ENCODE assay signal across 8 cellular contexts in the genomic region with DNA sequence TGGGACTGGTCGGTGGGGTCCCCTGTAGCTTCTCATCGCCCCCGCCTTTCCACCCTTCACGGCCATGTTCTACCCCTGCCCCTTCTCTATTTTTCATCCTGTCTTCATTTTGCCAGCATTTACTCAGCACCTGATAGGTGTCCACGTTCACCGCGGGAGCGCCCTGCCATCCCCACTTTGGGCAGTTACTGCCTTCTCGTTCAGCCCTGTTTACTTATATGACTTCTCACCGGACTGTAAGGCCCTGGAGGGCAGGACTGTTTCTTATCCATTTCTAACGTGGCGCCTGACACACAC. TPM values are rescaled to one million over a fixed set of nuclear protein-coding genes. Genes with fewer than 3 reads are reported as not detected.
DNase-seq lines count a peak whose midpoint lies in the region; ATAC-seq and TF ChIP-seq lines count a peak whose summit lies in the region.

No MANE protein-coding gene starts in this region.

- H3K9me3 Mint-ChIP-seq in mesothelial cell of epicardium: no peaks in the 10 kb centered on the region

- H3K4me3 ChIP-seq in brain microvascular endothelial cell (ENCODE audit: low read depth, low read length): peak overlapping the region; percentile 90

- peaks cover 2% of the 10 kb centered on the region for H3K36me3 Mint-ChIP-seq in mesothelial cell of epicardium

- H3K27ac Mint-ChIP-seq in mesothelial cell of epicardium: peak overlapping the region; percentile 96

- peaks cover 23% of the 10 kb centered on the region for H3K36me3 ChIP-seq in brain microvascular endothelial cell (replicated peaks)

- peaks cover 31% of the 10 kb centered on the region for H3K4me1 Mint-ChIP-seq in mesothelial cell of epicardium

- H3K4me3 Mint-ChIP-seq in mesothelial cell of epicardium: peak overlapping the region; percentile 99

- no peak for TF ChIP-seq CTCF in 22Rv1 (IDR thresholded peaks at IDR 0.05)
- no peak for TF ChIP-seq CTCF in brain microvascular endothelial cell (IDR thresholded peaks at IDR 0.05; ENCODE audit: low read depth, low read length, missing control alignments)
- no peak for TF ChIP-seq CTCF in mesothelial cell of epicardium (IDR thresholded peaks at IDR 0.05; ENCODE audit: unreplicated experiment)

- DNase-seq in brain microvascular endothelial cell: no peak
- DNase-seq in mesothelial cell of epicardium (ENCODE audit: low spot score in 2 of 2, unreplicated experiment in 2 of 2): no peak
- no peak for DNase-seq in NCI-H128 (lab: John Stamatoyannopoulos, UW; ENCODE audit: unreplicated experiment)
- no peak for DNase-seq in NCI-H1930 (lab: John Stamatoyannopoulos, UW)

- peak; percentile 5 for ATAC-seq in HG03135 (IDR thresholded peaks at IDR 0.05; ENCODE audit: unreplicated experiment)
- no peak for ATAC-seq in HG03378 (IDR thresholded peaks at IDR 0.05; ENCODE audit: unreplicated experiment)
- ATAC-seq in HG02938 (IDR thresholded peaks at IDR 0.05; ENCODE audit: unreplicated experiment): no peak

- in situ Hi-C loops in brain microvascular endothelial cell (cut with HindIII; ENCODE audit: low pct_ligation_motif_present, low sequenced_read_pairs): no loop called here

- H3K27ac ChIP-seq in 22Rv1: peak overlapping the region; percentile 96
- peak overlapping the region; percentile 81 for H3K27ac ChIP-seq in brain microvascular endothelial cell

- H3K27me3 Mint-ChIP-seq in mesothelial cell of epicardium (ENCODE audit: low read depth): no peaks in the 10 kb centered on the region

- H3K27me3 ChIP-seq in brain microvascular endothelial cell (replicated peaks): no peaks in the 10 kb centered on the region

RNA-seq across cellular contexts. Expression of a gene that starts 0.4 kb away (rescaled TPM):
- total RNA-seq in mesothelial cell of epicardium: 52.4 to 58.4 TPM (median 53.7 TPM) in 3 replicates

RNA-seq across cellular contexts. Expression of a gene that starts 38.7 kb away (rescaled TPM):
- 31.7 to 37.5 TPM (median 32.0 TPM) in 3 replicates for total RNA-seq in mesothelial cell of epicardium

RNA-seq across cellular contexts. Expression of a gene that starts 46.1 kb away (rescaled TPM):
- 198 to 206 TPM (median 203 TPM) in 3 replicates for total RNA-seq in mesothelial cell of epicardium

RNA-seq across cellular contexts. Expression of a gene that starts 54.4 kb away (rescaled TPM):
- total RNA-seq in mesothelial cell of epicardium: 37.8 to 39.3 TPM (median 37.8 TPM) in 3 replicates
